ENCODE assay signal across 8 cellular contexts in the genomic region with DNA sequence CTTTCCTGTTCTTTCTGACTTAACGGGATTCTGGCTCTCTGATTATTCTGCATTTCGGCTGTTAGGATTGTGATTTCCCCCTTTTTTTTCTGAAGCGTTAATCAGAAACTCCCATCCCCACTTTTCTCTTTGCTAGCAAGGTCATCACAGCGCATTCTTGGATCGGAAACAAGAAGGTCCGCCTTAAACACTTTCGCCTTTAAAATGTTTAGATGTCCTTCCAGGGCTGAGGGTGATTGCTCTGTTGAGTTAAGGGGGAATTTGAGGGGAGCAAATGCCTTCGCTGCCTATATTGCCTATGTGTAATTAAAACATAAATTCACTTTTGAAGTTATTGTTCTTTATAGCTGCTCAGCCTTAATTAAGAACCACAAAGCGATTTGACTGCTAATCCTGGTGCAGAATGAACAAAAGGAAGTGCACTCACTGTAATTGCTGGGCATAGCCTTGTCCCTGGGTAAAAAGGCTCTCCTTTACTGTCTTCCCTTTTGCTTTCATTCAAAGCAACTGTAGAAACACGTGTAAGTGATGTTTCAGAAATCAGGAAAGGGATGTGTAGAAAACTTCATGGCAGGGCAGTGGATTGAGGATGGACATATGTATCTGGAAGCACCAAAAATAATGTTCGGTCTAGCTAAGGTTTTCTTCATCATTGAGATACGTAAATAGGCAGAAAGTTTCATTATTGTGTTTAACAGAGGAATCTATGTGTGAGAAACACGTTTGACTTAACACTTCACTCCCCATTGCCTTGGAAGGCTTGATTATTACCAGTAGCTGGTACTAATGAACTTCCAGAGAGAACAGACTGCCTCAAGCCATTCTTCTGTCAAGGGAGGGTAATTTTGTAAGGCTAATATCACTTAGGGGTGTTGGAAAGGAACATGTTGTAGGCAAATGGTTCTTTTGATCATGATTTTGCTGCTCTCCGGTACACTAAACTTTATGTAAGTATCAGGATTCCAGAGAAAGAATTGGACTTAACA. TPM values are rescaled to one million over a fixed set of nuclear protein-coding genes. Genes with fewer than 3 reads are reported as not detected.
DNase-seq lines count a peak whose midpoint lies in the region; ATAC-seq and TF ChIP-seq lines count a peak whose summit lies in the region.

No MANE protein-coding gene starts in this region.

- no peaks in the 10 kb centered on the region for H3K36me3 Mint-ChIP-seq in activated naive CD8-positive, alpha-beta T cell treated with anti-CD3 and anti-CD28 coated beads for 36 hours

- peaks cover 85% of the 10 kb centered on the region for H3K27me3 Mint-ChIP-seq in activated naive CD8-positive, alpha-beta T cell treated with anti-CD3 and anti-CD28 coated beads for 36 hours

- H3K4me3 ChIP-seq in AG04450 (ENCODE audit: low read depth, low read length): peak overlapping the region; percentile 88
- H3K4me3 ChIP-seq in HEK293 (ENCODE audit: low read depth, low read length): peak overlapping the region; percentile 80
- H3K4me3 ChIP-seq in left lung: peak overlapping the region; percentile 62 to 68
- peak overlapping the region; percentile 77 to 86 for H3K4me3 ChIP-seq in tibial artery

- POLR2A ChIA-PET in AG04450 (lab: Yijun Ruan, JAX) (interaction anchor here (1.0 kb wide), 1 partner anchor 62 kb away, joined by 5 read pairs; no protein-coding TSS in a partner anchor), HEK293 (lab: Yijun Ruan, JAX) (interaction anchor here (0.7 to 1.9 kb wide), 6 partner anchors 27 to 227 kb away, joined by 3 to 5 read pairs (median 4); no protein-coding TSS in a partner anchor)

- TF ChIP-seq CTCF in AG04450 (IDR thresholded peaks at IDR 0.05; ENCODE audit: low read depth, low read length) (no peak), HEK293 (tag by site-specific recombination; IDR thresholded peaks at IDR 0.05) (no peak), left lung (IDR thresholded peaks at IDR 0.05) (no peak), tibial artery (IDR thresholded peaks at IDR 0.05) (no peak)

- H3K27ac ChIP-seq in AG04450 (ENCODE audit: low read depth, low read length) (peak overlapping the region; percentile 77), HEK293 (ENCODE audit: extremely low read depth, low read depth, low read length) (peak overlapping the region; percentile 96), left lung (peak overlapping the region; percentile 96 to 99), tibial artery (peak overlapping the region; percentile 97 to 99)

- no peak overlapping the region for H3K27ac Mint-ChIP-seq in activated naive CD8-positive, alpha-beta T cell treated with anti-CD3 and anti-CD28 coated beads for 36 hours

- DNase-seq in AG04450 (ENCODE audit: low read depth, low spot score): no peak
- DNase-seq in activated naive CD8-positive, alpha-beta T cell treated with anti-CD3 and anti-CD28 coated beads for 36 hours: no peak
- DNase-seq in left lung: no peak
- DNase-seq in tibial artery: no peak
- no peak for DNase-seq in AG08395 (ENCODE audit: low spot score)
- no peak for DNase-seq in stimulated activated CD4-positive, alpha-beta T cell treated with anti-CD3 and anti-CD28 coated beads, Interleukin-15, amount 100 ng/mL, for 24 hours

- H3K27me3 ChIP-seq in AG04450 (ENCODE audit: control insufficient read depth, insufficient read depth, low read length) (no peaks in the 10 kb centered on the region), left lung (peaks cover 0 to 46% of the 10 kb centered on the region in 2 donors), tibial artery (no peaks in the 10 kb centered on the region)

- H3K36me3 ChIP-seq in HEK293 (ENCODE audit: control insufficient read depth in 2 of 2, insufficient read depth in 1 of 2, low read length in 2 of 2): peaks cover 0 to 4% of the 10 kb centered on the region in 2 experiments; a peak in 1 of 3 replicates
- H3K36me3 ChIP-seq in left lung: no peaks in the 10 kb centered on the region
- H3K36me3 ChIP-seq in tibial artery: no peaks in the 10 kb centered on the region

- intact Hi-C loops in left lung (cut with DNase I) (loop anchor here in 1 of 2 donors (10.0 kb wide), 2 partner anchors 60 to 80 kb away; no protein-coding TSS in a partner anchor), tibial artery (cut with DNase I; ENCODE audit: low total_unique reads) (loop anchor here (5.0 to 10.0 kb wide), 2 partner anchors 53 to 200 kb away; no protein-coding TSS in a partner anchor)

- H3K9me3 ChIP-seq in AG04450 (ENCODE audit: control insufficient read depth, insufficient read depth, low read length): peaks cover 4% of the 10 kb centered on the region; the same call in 1 of the 2 replicates
- no peaks in the 10 kb centered on the region for H3K9me3 ChIP-seq in HEK293 (ENCODE audit: control insufficient read depth, insufficient read depth, low read depth, low read length)
- no peaks in the 10 kb centered on the region for H3K9me3 ChIP-seq in left lung
- no peaks in the 10 kb centered on the region for H3K9me3 ChIP-seq in tibial artery

- H3K4me1 ChIP-seq in HEK293 (ENCODE audit: control insufficient read depth, insufficient read depth, low read length) (peaks cover 20% of the 10 kb centered on the region; the same call in 1 of the 2 replicates), left lung (peaks cover 3 to 25% of the 10 kb centered on the region in 2 donors), tibial artery (peaks cover 0 to 51% (median 28%) of the 10 kb centered on the region in 4 donors)

- peaks cover 16% of the 10 kb centered on the region for H3K4me1 Mint-ChIP-seq in activated naive CD8-positive, alpha-beta T cell treated with anti-CD3 and anti-CD28 coated beads for 36 hours

- CTCF ChIA-PET in AG04450 (lab: Charles Lee): interaction anchor here (1.6 to 1.8 kb wide), 2 partner anchors 62 to 256 kb away, joined by 4 to 12 read pairs; no protein-coding TSS in a partner anchor
- CTCF ChIA-PET in HEK293 (lab: Yijun Ruan, JAX): interaction anchor here (0.8 to 2.4 kb wide), 7 partner anchors 47 to 119 kb away, joined by 3 to 17 read pairs (median 3); no protein-coding TSS in a partner anchor

- no peaks in the 10 kb centered on the region for H3K9me3 Mint-ChIP-seq in activated naive CD8-positive, alpha-beta T cell treated with anti-CD3 and anti-CD28 coated beads for 36 hours

- ATAC-seq in left lung (peak; percentile 0), GM18502 (IDR thresholded peaks at IDR 0.05; ENCODE audit: poor library complexity, unreplicated experiment) (no peak)

- H3K4me3 Mint-ChIP-seq in activated naive CD8-positive, alpha-beta T cell treated with anti-CD3 and anti-CD28 coated beads for 36 hours: peak overlapping the region; percentile 71

TF ChIP-seq in HEK293, 187 proteins besides CTCF, POLR2A, EP300 and RAD21 (continues in another document):
- no peak for TF ChIP-seq ZNF521 (tag by site-specific recombination; IDR thresholded peaks at IDR 0.05)
- TF ChIP-seq EGR2 (tag by site-specific recombination; IDR thresholded peaks at IDR 0.05; ENCODE audit: low read depth): no peak
- TF ChIP-seq, protein P1, sequence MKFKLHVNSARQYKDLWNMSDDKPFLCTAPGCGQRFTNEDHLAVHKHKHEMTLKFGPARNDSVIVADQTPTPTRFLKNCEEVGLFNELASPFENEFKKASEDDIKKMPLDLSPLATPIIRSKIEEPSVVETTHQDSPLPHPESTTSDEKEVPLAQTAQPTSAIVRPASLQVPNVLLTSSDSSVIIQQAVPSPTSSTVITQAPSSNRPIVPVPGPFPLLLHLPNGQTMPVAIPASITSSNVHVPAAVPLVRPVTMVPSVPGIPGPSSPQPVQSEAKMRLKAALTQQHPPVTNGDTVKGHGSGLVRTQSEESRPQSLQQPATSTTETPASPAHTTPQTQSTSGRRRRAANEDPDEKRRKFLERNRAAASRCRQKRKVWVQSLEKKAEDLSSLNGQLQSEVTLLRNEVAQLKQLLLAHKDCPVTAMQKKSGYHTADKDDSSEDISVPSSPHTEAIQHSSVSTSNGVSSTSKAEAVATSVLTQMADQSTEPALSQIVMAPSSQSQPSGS (tag by site-specific recombination; IDR thresholded peaks at IDR 0.05; ENCODE audit: low read depth): no peak
- TF ChIP-seq, protein P2, sequence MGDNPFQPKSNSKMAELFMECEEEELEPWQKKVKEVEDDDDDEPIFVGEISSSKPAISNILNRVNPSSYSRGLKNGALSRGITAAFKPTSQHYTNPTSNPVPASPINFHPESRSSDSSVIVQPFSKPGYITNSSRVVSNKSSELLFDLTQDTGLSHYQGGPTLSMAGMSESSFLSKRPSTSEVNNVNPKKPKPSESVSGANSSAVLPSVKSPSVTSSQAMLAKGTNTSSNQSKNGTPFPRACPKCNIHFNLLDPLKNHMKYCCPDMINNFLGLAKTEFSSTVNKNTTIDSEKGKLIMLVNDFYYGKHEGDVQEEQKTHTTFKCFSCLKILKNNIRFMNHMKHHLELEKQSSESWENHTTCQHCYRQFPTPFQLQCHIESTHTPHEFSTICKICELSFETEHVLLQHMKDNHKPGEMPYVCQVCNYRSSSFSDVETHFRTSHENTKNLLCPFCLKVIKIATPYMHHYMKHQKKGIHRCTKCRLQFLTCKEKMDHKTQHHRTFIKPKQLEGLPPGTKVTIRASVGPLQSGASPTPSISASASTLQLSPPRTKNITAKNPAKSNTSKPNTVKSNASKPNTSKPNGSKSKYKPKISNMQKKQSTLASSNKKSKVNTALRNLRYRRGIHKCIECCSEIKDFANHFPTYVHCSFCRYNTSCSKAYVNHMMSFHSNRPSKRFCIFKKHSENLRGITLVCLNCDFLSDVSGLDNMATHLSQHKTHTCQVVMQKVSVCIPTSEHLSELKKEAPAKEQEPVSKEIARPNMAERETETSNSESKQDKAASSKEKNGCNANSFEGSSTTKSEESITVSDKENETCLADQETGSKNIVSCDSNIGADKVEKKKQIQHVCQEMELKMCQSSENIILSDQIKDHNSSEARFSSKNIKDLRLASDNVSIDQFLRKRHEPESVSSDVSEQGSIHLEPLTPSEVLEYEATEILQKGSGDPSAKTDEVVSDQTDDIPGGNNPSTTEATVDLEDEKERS (tag by site-specific recombination; IDR thresholded peaks at IDR 0.05): no peak
- TF ChIP-seq, protein P3, sequence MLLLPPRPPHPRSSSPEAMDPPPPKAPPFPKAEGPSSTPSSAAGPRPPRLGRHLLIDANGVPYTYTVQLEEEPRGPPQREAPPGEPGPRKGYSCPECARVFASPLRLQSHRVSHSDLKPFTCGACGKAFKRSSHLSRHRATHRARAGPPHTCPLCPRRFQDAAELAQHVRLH (tag by site-specific recombination; IDR thresholded peaks at IDR 0.05): no peak
- no peak for TF ChIP-seq ZNF654 (tag by site-specific recombination; IDR thresholded peaks at IDR 0.05; ENCODE audit: low read depth)
- no peak for TF ChIP-seq ZNF221 (tag by site-specific recombination; IDR thresholded peaks at IDR 0.05; ENCODE audit: borderline replicate concordance)
- TF ChIP-seq ZNF19 (tag by site-specific recombination; IDR thresholded peaks at IDR 0.05; ENCODE audit: low read depth): no peak
- TF ChIP-seq ZNF350 (tag by site-specific recombination; IDR thresholded peaks at IDR 0.05): no peak
- TF ChIP-seq ZNF302 (tag by site-specific recombination; IDR thresholded peaks at IDR 0.05; ENCODE audit: low read depth): no peak
- no peak for TF ChIP-seq KLF7 (tag by site-specific recombination; IDR thresholded peaks at IDR 0.05; ENCODE audit: borderline replicate concordance)

RNA-seq across cellular contexts. Expression of a gene that starts 1.4 kb away (rescaled TPM):
- polyA plus RNA-seq in AG04450 (2011; rRNA removed): 322 and 348 TPM in 2 replicates
- polyA minus RNA-seq in AG04450 (2011; rRNA and poly(A)+ RNA removed): 336 and 427 TPM in 2 replicates
- under 1 TPM; 0.42 to 0.66 TPM for total RNA-seq in activated naive CD8-positive, alpha-beta T cell treated with anti-CD3 and anti-CD28 coated beads for 36 hours
- total RNA-seq in left lung: 100 to 1,000 TPM; 144 to 213 TPM

Comparison
In these comparisons a context has a peak if more than half of its experiments do, and no peak if none do; other contexts are left out.
1. RNA of a gene that starts 1.4 kb away (total RNA-seq): 144 to 213 TPM in left lung; 0.42 to 0.66 TPM in activated naive CD8-positive, alpha-beta T cell treated with anti-CD3 and anti-CD28 coated beads for 36 hours; every median in the first group is over 10 times any median in the second.
2. Peak in every context shown above with its lines, with median percentiles within 50 percentile points of each other: H3K27ac ChIP-seq and H3K4me3 ChIP-seq.